In genomic region chr4:172515266-172515879, GRCh38 we compare ENCODE assay signal across 21 cellular contexts.
DNase-seq lines count a peak whose midpoint lies in the region; ATAC-seq, FAIRE-seq and TF ChIP-seq lines count a peak whose summit lies in the region.
"Had no signal": no experiment of that assay in that cellular context is flagged by ENCODE, and none has a peak within 500 bp of the region (broad histone marks: within the 10 kb centered on the region; RNA-seq: fewer than 3 reads in every experiment).

No MANE protein-coding gene starts in this region.

- peaks cover 6% of the 10 kb centered on the region; the same call in 1 of the 2 replicates for H3K9me3 ChIP-seq in BLaER1
- H3K9me3 ChIP-seq in upper lobe of left lung = peaks cover 0 to 5% (median 0%) of the 10 kb centered on the region in 4 donors
- H3K9me3 ChIP-seq: mucosa of descending colon, right lobe of liver, uterus had no signal

- peak overlapping the region; percentile 45 for H3K4me2 ChIP-seq in BLaER1

- peaks cover 26% of the 10 kb centered on the region for H3K4me1 ChIP-seq in BLaER1
- no peaks in the 10 kb centered on the region for H3K4me1 ChIP-seq in upper lobe of left lung
- H3K4me1 ChIP-seq: right lobe of liver, uterus had no signal

- peak; percentile 53 for DNase-seq in HTR-8/SVneo (ENCODE audit: insufficient read length, low spot score)
- no peak for DNase-seq in chondrocyte (ENCODE audit: low spot score)
- DNase-seq in islet precursor cell = peak; percentile 67
- no peak for DNase-seq in upper lobe of left lung
- DNase-seq in mesenteric fat pad (ENCODE audit: low spot score) = no peak
- no peak for DNase-seq in middle frontal gyrus (ENCODE audit: extremely low spot score, low spot score)
- DNase-seq: ACHN; activated CD4-positive, alpha-beta T cell treated with anti-CD3 and anti-CD28 coated beads for 48 hours; activated naive CD4-positive, alpha-beta T cell treated with Interleukin-2 at 50 U/mL for 16 hours; dermis blood vessel endothelial cell; erythroblast; mucosa of descending colon; NCI-H2081; NCI-H524; right lobe of liver; stimulated activated CD4-positive, alpha-beta T cell treated with anti-CD3 and anti-CD28 coated beads, Interleukin-1b, Interleukin-23, amount 100 ng/mL, for 48 hours; uterus had no signal

- H3K27ac Mint-ChIP-seq in chondrocyte (ENCODE audit: unreplicated experiment) = no peak overlapping the region
- H3K27ac Mint-ChIP-seq: brain had no signal

- no peak overlapping the region for H3K9ac ChIP-seq in BLaER1

- TF ChIP-seq CTCF in chondrocyte (IDR thresholded peaks at IDR 0.05) (peak; percentile 28), upper lobe of left lung (IDR thresholded peaks at IDR 0.05) (no peak)

- 86 to 92% methylated on average over 6 to 7 of the region's 7 CpGs for WGBS in upper lobe of left lung, 2 donors

- no peak overlapping the region for H3K4me3 ChIP-seq in BLaER1
- no peak overlapping the region for H3K4me3 ChIP-seq in upper lobe of left lung
- H3K4me3 ChIP-seq: mucosa of descending colon, right lobe of liver, SK-N-MC, uterus had no signal

- no peaks in the 10 kb centered on the region for H3K27me3 Mint-ChIP-seq in chondrocyte (ENCODE audit: low read depth)
- H3K27me3 Mint-ChIP-seq: brain had no signal

- no peaks in the 10 kb centered on the region for H4K20me1 ChIP-seq in BLaER1

- H3K27ac ChIP-seq in BLaER1 (no peak overlapping the region), upper lobe of left lung (no peak overlapping the region)
- H3K27ac ChIP-seq: right lobe of liver, SK-N-MC, uterus had no signal

- no peak for TF ChIP-seq POLR2A in upper lobe of left lung (IDR thresholded peaks at IDR 0.05)

- no peaks in the 10 kb centered on the region for H3K27me3 ChIP-seq in BLaER1
- H3K27me3 ChIP-seq in upper lobe of left lung = no peaks in the 10 kb centered on the region
- H3K27me3 ChIP-seq: right lobe of liver, uterus had no signal

- peak; percentile 31 for FAIRE-seq in HTR-8/SVneo (lab: Jason Lieb, UNC)

- peaks cover 10% of the 10 kb centered on the region for H3K9me3 Mint-ChIP-seq in chondrocyte (ENCODE audit: low read depth)

- H3K4me3 Mint-ChIP-seq in chondrocyte (ENCODE audit: unreplicated experiment) = no peak overlapping the region
- H3K4me3 Mint-ChIP-seq: brain had no signal

- peaks cover 5% of the 10 kb centered on the region for H3K4me1 Mint-ChIP-seq in chondrocyte (ENCODE audit: low read depth)
- H3K4me1 Mint-ChIP-seq: brain had no signal

- no peak for ATAC-seq in upper lobe of left lung (ENCODE audit: low FRiP score in 2 of 2)
- no peak for ATAC-seq in GM21576 (IDR thresholded peaks at IDR 0.05; ENCODE audit: unreplicated experiment)
- ATAC-seq: mucosa of descending colon, right lobe of liver had no signal

- no peaks in the 10 kb centered on the region for H3K36me3 ChIP-seq in BLaER1
- no peaks in the 10 kb centered on the region for H3K36me3 ChIP-seq in upper lobe of left lung
- H3K36me3 ChIP-seq: right lobe of liver, uterus had no signal

- no peak for TF ChIP-seq EP300 in upper lobe of left lung (IDR thresholded peaks at IDR 0.05)

- no peaks in the 10 kb centered on the region for H3K36me3 Mint-ChIP-seq in chondrocyte (ENCODE audit: low read depth)
- H3K36me3 Mint-ChIP-seq: brain had no signal

Comparison
In these comparisons a context has a peak if more than half of its experiments do, and no peak if none do; other contexts are left out.
1. DNase-seq: peak in HTR-8/SVneo (single experiment) and islet precursor cell (single experiment); none in chondrocyte (single experiment), upper lobe of left lung (0 of 2), mesenteric fat pad (single experiment) and middle frontal gyrus (single experiment).